ENCODE assay signal across 8 cellular contexts in the genomic region with DNA sequence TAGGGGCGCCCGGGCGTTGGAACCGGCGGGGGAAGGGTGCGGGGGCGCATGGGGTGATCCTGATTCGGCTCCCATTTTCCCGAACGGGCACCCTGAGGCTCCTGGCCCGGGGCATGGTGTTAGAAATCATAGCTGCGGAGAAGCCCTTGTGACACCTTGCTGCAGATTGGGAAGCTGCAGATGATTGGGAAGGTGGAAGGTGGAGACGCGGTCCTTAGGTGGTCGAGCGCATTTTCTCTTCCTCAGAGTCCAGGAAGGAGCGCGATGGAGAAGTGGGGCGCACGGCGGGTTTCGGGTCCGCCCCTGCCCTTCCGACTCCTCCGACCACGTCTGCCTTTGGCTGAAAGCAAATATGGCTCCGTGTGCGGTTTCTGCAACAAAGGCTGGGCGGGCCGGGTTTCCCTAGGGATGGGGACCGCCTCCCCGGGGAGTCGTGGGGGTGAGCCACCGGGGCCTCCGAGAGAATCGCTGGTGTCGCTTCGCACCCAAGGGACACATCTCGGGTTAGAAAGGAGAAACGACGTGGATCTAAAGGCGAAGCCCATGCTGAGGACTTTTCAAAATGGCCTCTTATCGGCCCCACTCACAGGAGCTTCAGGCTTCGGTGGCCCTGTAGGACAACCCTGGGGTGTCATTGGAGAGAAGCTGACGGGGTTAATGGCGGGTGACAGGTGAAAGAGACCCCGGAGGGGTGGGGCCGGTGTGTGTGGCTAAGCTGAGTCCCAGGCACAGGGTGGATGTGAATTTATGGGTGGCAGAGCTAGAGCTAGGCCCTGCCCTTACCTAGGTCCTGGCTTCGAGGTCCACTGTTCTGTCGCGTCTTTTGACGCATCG. TPM values are rescaled to one million over a fixed set of nuclear protein-coding genes. Genes with fewer than 3 reads are reported as not detected.
DNase-seq lines count a peak whose midpoint lies in the region; ATAC-seq and TF ChIP-seq lines count a peak whose summit lies in the region.

No MANE protein-coding gene starts in this region.

- peak overlapping the region; percentile 96 for H3K4me2 ChIP-seq in skeletal muscle satellite cell (ENCODE audit: low read length)

- peak overlapping the region; percentile 98 for H3K4me3 ChIP-seq in AG04449 (ENCODE audit: low read depth, low read length)
- peak overlapping the region; percentile 88 for H3K4me3 ChIP-seq in SJSA1
- H3K4me3 ChIP-seq in iPS-18c (ENCODE audit: insufficient read depth, low read depth, low read length), result peak overlapping the region; percentile 100
- H3K4me3 ChIP-seq in skeletal muscle satellite cell (ENCODE audit: low read length), result peak overlapping the region; percentile 99

- H3K9ac ChIP-seq in skeletal muscle satellite cell (ENCODE audit: low read depth, low read length), result peak overlapping the region; percentile 96

- peak overlapping the region; percentile 88 for H3K27ac ChIP-seq in SJSA1

- DNase-seq in AG04449 (ENCODE audit: low read depth, low spot score) (no peak), HT-29 (ENCODE audit: low spot score) (peak; percentile 79), SJSA1 (ENCODE audit: low read depth in 1 of 2, low spot score in 2 of 2) (peak; percentile 77 to 78), astrocyte of the hippocampus (ENCODE audit: low read depth, low spot score) (peak; percentile 64), NCI-H226 (no peak)

- H3K36me3 ChIP-seq in SJSA1, result peaks cover 43% of the 10 kb centered on the region
- peaks cover 36% of the 10 kb centered on the region for H3K36me3 ChIP-seq in skeletal muscle satellite cell (ENCODE audit: insufficient read depth, low read length)

- H3K4me1 ChIP-seq in SJSA1 (replicated peaks), result peaks cover 67% of the 10 kb centered on the region
- H3K4me1 ChIP-seq in skeletal muscle satellite cell (ENCODE audit: control insufficient read depth, insufficient read depth, low read length), result peaks cover 63% of the 10 kb centered on the region

- H3K27me3 ChIP-seq in SJSA1 (replicated peaks) (no peaks in the 10 kb centered on the region), skeletal muscle satellite cell (ENCODE audit: control insufficient read depth, insufficient read depth, low read length) (no peaks in the 10 kb centered on the region)

- H3K9me3 ChIP-seq in SJSA1 (replicated peaks) (no peaks in the 10 kb centered on the region), iPS-18c (ENCODE audit: control insufficient read depth, insufficient read depth, low read length) (no peaks in the 10 kb centered on the region), skeletal muscle satellite cell (replicated peaks; ENCODE audit: low read length) (no peaks in the 10 kb centered on the region)

- CTCF ChIA-PET in AG04449 (lab: Yijun Ruan, JAX), result interaction anchor here (0.8 to 15.0 kb wide), 10 partner anchors 10 to 170 kb away, joined by 3 to 146 read pairs (median 5); no protein-coding TSS in a partner anchor

- POLR2A ChIA-PET in AG04449 (lab: Yijun Ruan, JAX), result interaction anchor here (0.6 to 3.7 kb wide), 21 partner anchors 8 to 171 kb away, joined by 3 to 15 read pairs (median 6); partner anchors contain the start of genes BEST1, INCENP and RAB3IL1

- ATAC-seq in GM19025 (IDR thresholded peaks at IDR 0.05; ENCODE audit: low read depth, unreplicated experiment), result peak; percentile 22

- TF ChIP-seq CTCF in AG04449 (IDR thresholded peaks at IDR 0.05; ENCODE audit: insufficient read depth, low read length, missing control alignments), result no peak

RNA-seq across cellular contexts. Expression of gene FTH1, which starts 0.7 kb away (rescaled TPM):
- 1,803 and 2,077 TPM in 2 replicates for total RNA-seq in HT-29 (2014; rRNA removed; shearing (Covaris generic))
- 603 and 707 TPM in 2 replicates for total RNA-seq in SJSA1 (2014; rRNA removed; shearing (Covaris generic))
- total RNA-seq in skeletal muscle satellite cell (2012; rRNA removed), result 1,132 and 1,151 TPM in 2 replicates

RNA-seq across cellular contexts. Expression of gene BEST1, which starts 18.0 kb away (rescaled TPM):
- 0.46 TPM in 1 of 2 replicates, not detected in the other for total RNA-seq in HT-29 (2014; rRNA removed; shearing (Covaris generic))
- 0.74 TPM in 1 of 2 replicates, not detected in the other for total RNA-seq in SJSA1 (2014; rRNA removed; shearing (Covaris generic))
- total RNA-seq in skeletal muscle satellite cell (2012; rRNA removed), result 3.1 and 6.6 TPM in 2 replicates

RNA-seq across cellular contexts. Expression of gene RAB3IL1, which starts 50.8 kb away (rescaled TPM):
- total RNA-seq in HT-29 (2014; rRNA removed; shearing (Covaris generic)), result 1.6 TPM in 1 of 2 replicates, not detected in the other
- 1.8 and 3.0 TPM in 2 replicates for total RNA-seq in SJSA1 (2014; rRNA removed; shearing (Covaris generic))
- total RNA-seq in skeletal muscle satellite cell (2012; rRNA removed), result 6.6 and 56.8 TPM in 2 replicates

Comparison
In these comparisons a context has a peak if more than half of its experiments do, and no peak if none do; other contexts are left out.
1. DNase-seq: peak in HT-29 (single experiment), SJSA1 (2 of 2) and astrocyte of the hippocampus (single experiment); none in AG04449 (single experiment) and NCI-H226 (single experiment).
2. Peak in every context shown above with its lines, with median percentiles within 50 percentile points of each other: H3K4me3 ChIP-seq.